28 cellular contexts compared by ENCODE assay signal in the genomic region with DNA sequence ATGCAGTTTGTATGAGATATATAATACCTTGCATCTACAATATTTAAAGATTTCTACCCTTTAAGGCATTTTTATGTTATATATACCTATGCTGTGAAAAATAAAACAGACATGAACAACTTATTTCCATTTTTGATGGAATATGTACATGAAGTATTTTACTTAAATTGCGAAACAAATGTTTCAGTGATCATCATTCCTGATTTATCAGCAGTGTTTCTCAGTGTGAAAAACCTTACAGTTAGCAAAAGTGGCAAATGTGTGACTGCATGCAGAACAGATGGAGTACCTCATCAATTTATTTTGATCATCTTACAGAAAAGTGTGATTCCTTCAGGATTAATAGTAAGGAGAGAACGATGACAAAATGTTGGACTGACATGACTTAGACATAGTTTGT. TPM values are rescaled to one million over a fixed set of nuclear protein-coding genes. Genes with fewer than 3 reads are reported as not detected.
"Had no signal": no experiment of that assay in that cellular context is flagged by ENCODE, and none has a peak within 500 bp of the region (broad histone marks: within the 10 kb centered on the region; RNA-seq: fewer than 3 reads in every experiment).

No MANE protein-coding gene starts in this region.

- H3K9me3 Mint-ChIP-seq: activated CD4-positive, alpha-beta T cell treated with anti-CD3 and anti-CD28 coated beads, Interleukin-2, amount 10 ng/mL, durations not matched to agents 24 days and 14 days; activated naive CD4-positive, alpha-beta T cell treated with anti-CD3 and anti-CD28 coated beads, Interleukin-2, amount 10 ng/mL, durations not matched to agents 7 days and 5 days; nephron had no signal

- H3K4me3 ChIP-seq: ovary, right lobe of liver, upper lobe of left lung, vagina had no signal

- H3K27me3 Mint-ChIP-seq: activated CD4-positive, alpha-beta memory T cell treated with anti-CD3 and anti-CD28 coated beads for 36 hours; activated CD4-positive, alpha-beta T cell treated with anti-CD3 and anti-CD28 coated beads, Interleukin-2, amount 10 ng/mL, durations not matched to agents 24 days and 14 days; activated naive CD4-positive, alpha-beta T cell treated with anti-CD3 and anti-CD28 coated beads, Interleukin-2, amount 10 ng/mL, durations not matched to agents 7 days and 5 days; activated naive CD8-positive, alpha-beta T cell treated with anti-CD3 and anti-CD28 coated beads, Interleukin-2, amount 10 ng/mL, durations not matched to agents 7 days and 5 days; activated T-cell treated with anti-CD3 and anti-CD28 coated beads, Interleukin-2, amount 50 U/mL, for 24 hours; progenitor cell of endocrine pancreas; stimulated activated naive CD8-positive, alpha-beta T cell treated with anti-CD3 and anti-CD28 coated beads, Interleukin-15, Interleukin-2, amounts not matched to agents 100 ng/mL and 50 ng/mL, for 24 hours; T-helper 17 cell had no signal

- H3K4me3 Mint-ChIP-seq: activated CD4-positive, alpha-beta memory T cell treated with anti-CD3 and anti-CD28 coated beads for 36 hours; activated CD4-positive, alpha-beta T cell treated with anti-CD3 and anti-CD28 coated beads, Interleukin-2, amount 10 ng/mL, durations not matched to agents 24 days and 14 days; activated naive CD4-positive, alpha-beta T cell treated with anti-CD3 and anti-CD28 coated beads, Interleukin-2, amount 10 ng/mL, durations not matched to agents 7 days and 5 days; activated naive CD8-positive, alpha-beta T cell treated with anti-CD3 and anti-CD28 coated beads, Interleukin-2, amount 10 ng/mL, durations not matched to agents 7 days and 5 days; activated T-cell treated with anti-CD3 and anti-CD28 coated beads, Interleukin-2, amount 50 U/mL, for 24 hours; nephron; stimulated activated effector memory CD8-positive, alpha-beta T cell treated with anti-CD3 and anti-CD28 coated beads, Interleukin-12 subunit alpha, Interleukin-12 subunit beta, amount 100 ng/mL, for 72 hours; stimulated activated naive CD8-positive, alpha-beta T cell treated with anti-CD3 and anti-CD28 coated beads, Interleukin-15, Interleukin-2, amounts not matched to agents 100 ng/mL and 50 ng/mL, for 24 hours; T-helper 17 cell had no signal

- H3K4me1 Mint-ChIP-seq: activated CD4-positive, alpha-beta T cell treated with anti-CD3 and anti-CD28 coated beads, Interleukin-2, amount 10 ng/mL, durations not matched to agents 24 days and 14 days; activated naive CD4-positive, alpha-beta T cell treated with anti-CD3 and anti-CD28 coated beads, Interleukin-2, amount 10 ng/mL, durations not matched to agents 7 days and 5 days; activated naive CD8-positive, alpha-beta T cell treated with anti-CD3 and anti-CD28 coated beads, Interleukin-2, amount 10 ng/mL, durations not matched to agents 7 days and 5 days; nephron; stimulated activated effector memory CD8-positive, alpha-beta T cell treated with anti-CD3 and anti-CD28 coated beads, Interleukin-12 subunit alpha, Interleukin-12 subunit beta, amount 100 ng/mL, for 72 hours; T-helper 17 cell had no signal

- H3K36me3 ChIP-seq: brain microvascular endothelial cell, ovary, right lobe of liver, upper lobe of left lung, vagina, WERI-Rb-1 had no signal

- H3K27ac ChIP-seq: brain microvascular endothelial cell, ovary, right lobe of liver, upper lobe of left lung, vagina, WERI-Rb-1 had no signal

- DNase-seq: activated CD4-positive, alpha-beta memory T cell treated with anti-CD3 and anti-CD28 coated beads for 36 hours; activated CD4-positive, alpha-beta T cell treated with anti-CD3 and anti-CD28 coated beads, Interleukin-2, amount 10 ng/mL, durations not matched to agents 24 days and 14 days; activated CD4-positive, CD25-positive, alpha-beta regulatory T cell treated with anti-CD3 and anti-CD28 coated beads, Interleukin-2, amount 50 U/mL, for 72 hours; activated CD8-positive, alpha-beta memory T cell treated with anti-CD3 and anti-CD28 coated beads, Interleukin-2, amount 50 U/mL, for 48 hours; activated gamma-delta T cell; activated naive CD4-positive, alpha-beta T cell treated with anti-CD3 and anti-CD28 coated beads, Interleukin-2, amount 10 ng/mL, durations not matched to agents 7 days and 5 days; activated naive CD8-positive, alpha-beta T cell treated with anti-CD3 and anti-CD28 coated beads, Interleukin-2, amount 10 ng/mL, durations not matched to agents 7 days and 5 days; activated T-cell treated with anti-CD3 and anti-CD28 coated beads, Interleukin-2, amount 50 U/mL, for 24 hours; amniotic stem cell; brain microvascular endothelial cell; cortex of kidney; glutamatergic neuron; left cardiac atrium; left ventricle myocardium superior; mammary epithelial cell; ovary; right lobe of liver; stimulated activated CD4-positive, alpha-beta T cell treated with anti-CD3 and anti-CD28 coated beads, Interleukin-12 subunit alpha, Interleukin-12 subunit beta, amount 100 ng/mL, for 4 hours; stimulated activated CD4-positive, alpha-beta T cell treated with anti-CD3 and anti-CD28 coated beads, Interleukin-4, amount 100 ng/mL, for 24 hours; T-helper 17 cell; T1000; upper lobe of left lung; WERI-Rb-1 had no signal

- H3K27ac Mint-ChIP-seq: activated CD4-positive, alpha-beta memory T cell treated with anti-CD3 and anti-CD28 coated beads for 36 hours; activated CD4-positive, alpha-beta T cell treated with anti-CD3 and anti-CD28 coated beads, Interleukin-2, amount 10 ng/mL, durations not matched to agents 24 days and 14 days; activated naive CD4-positive, alpha-beta T cell treated with anti-CD3 and anti-CD28 coated beads, Interleukin-2, amount 10 ng/mL, durations not matched to agents 7 days and 5 days; activated naive CD8-positive, alpha-beta T cell treated with anti-CD3 and anti-CD28 coated beads, Interleukin-2, amount 10 ng/mL, durations not matched to agents 7 days and 5 days; activated T-cell treated with anti-CD3 and anti-CD28 coated beads, Interleukin-2, amount 50 U/mL, for 24 hours; nephron; progenitor cell of endocrine pancreas; stimulated activated effector memory CD8-positive, alpha-beta T cell treated with anti-CD3 and anti-CD28 coated beads, Interleukin-12 subunit alpha, Interleukin-12 subunit beta, amount 100 ng/mL, for 72 hours; stimulated activated naive CD8-positive, alpha-beta T cell treated with anti-CD3 and anti-CD28 coated beads, Interleukin-15, Interleukin-2, amounts not matched to agents 100 ng/mL and 50 ng/mL, for 24 hours; T-helper 17 cell had no signal

- H3K4me1 ChIP-seq: right lobe of liver, upper lobe of left lung, vagina had no signal

- H3K36me3 Mint-ChIP-seq: activated CD4-positive, alpha-beta memory T cell treated with anti-CD3 and anti-CD28 coated beads for 36 hours; activated naive CD4-positive, alpha-beta T cell treated with anti-CD3 and anti-CD28 coated beads, Interleukin-2, amount 10 ng/mL, durations not matched to agents 7 days and 5 days; activated naive CD8-positive, alpha-beta T cell treated with anti-CD3 and anti-CD28 coated beads, Interleukin-2, amount 10 ng/mL, durations not matched to agents 7 days and 5 days; stimulated activated effector memory CD8-positive, alpha-beta T cell treated with anti-CD3 and anti-CD28 coated beads, Interleukin-12 subunit alpha, Interleukin-12 subunit beta, amount 100 ng/mL, for 72 hours had no signal

- H3K9me3 ChIP-seq: ovary, right lobe of liver, upper lobe of left lung, vagina had no signal

- H3K27me3 ChIP-seq: brain microvascular endothelial cell, ovary, right lobe of liver, upper lobe of left lung, vagina had no signal

RNA-seq across cellular contexts. Expression of a gene that starts 43.1 kb away (rescaled TPM):
- total RNA-seq: activated CD4-positive, alpha-beta memory T cell treated with anti-CD3 and anti-CD28 coated beads for 36 hours; activated CD4-positive, alpha-beta T cell treated with anti-CD3 and anti-CD28 coated beads, Interleukin-2, amount 10 ng/mL, durations not matched to agents 24 days and 14 days; activated naive CD8-positive, alpha-beta T cell treated with anti-CD3 and anti-CD28 coated beads, Interleukin-2, amount 10 ng/mL, durations not matched to agents 7 days and 5 days; progenitor cell of endocrine pancreas; T-helper 17 cell had no signal
